ENCODE assay signal across 8 cellular contexts in the genomic region with DNA sequence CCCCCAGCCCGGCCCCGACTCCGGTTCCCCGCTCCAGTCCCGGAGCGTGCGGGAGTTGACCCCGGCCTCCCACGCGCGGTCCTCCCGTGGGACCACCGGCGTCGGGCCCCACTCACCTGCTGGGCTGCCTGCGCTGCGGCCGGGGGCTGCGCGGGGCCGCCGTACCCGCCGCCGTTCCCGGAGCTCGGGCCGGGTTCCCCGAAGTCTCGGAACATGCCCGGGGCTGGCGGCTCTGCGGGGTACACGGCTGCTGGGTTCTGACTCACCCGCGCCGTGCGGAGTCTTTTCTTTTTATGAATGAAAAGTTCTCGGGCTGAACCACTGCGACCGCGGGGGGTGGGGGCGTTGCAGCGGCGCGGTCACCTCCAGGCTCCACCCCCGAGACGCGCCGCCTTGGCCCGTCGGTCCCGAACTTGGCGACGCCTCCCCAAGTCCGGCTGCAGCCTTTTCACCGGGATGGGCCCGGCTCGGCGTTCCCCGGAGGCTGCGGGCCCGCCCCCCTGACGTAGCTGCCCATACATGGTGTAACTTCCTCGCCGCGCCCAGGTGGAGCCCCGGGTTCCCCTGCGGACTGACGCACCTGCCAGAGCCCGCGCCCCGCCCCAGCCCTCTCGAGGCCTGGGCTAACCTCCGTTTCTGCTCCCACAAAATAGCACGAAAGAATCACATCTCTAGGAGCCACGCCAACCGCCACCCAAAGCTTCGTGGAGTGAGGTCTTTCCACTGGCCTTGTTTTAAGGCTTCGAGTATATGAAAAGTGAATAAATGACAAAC. TPM values are rescaled to one million over a fixed set of nuclear protein-coding genes. Genes with fewer than 3 reads are reported as not detected.
A peak's percentile ranks its signal among the peaks of the same experiment; 100 is the strongest.
DNase-seq lines count a peak whose midpoint lies in the region; ATAC-seq and TF ChIP-seq lines count a peak whose summit lies in the region.

Gene FOSL1 (minus strand): TSS at position 264 of the 774 bp plus-strand sequence. CDS start 49 bp downstream, at position 215.

- intact Hi-C loops in lower leg skin (cut with DNase I; ENCODE audit: low total_unique reads): no loop called here

- TF ChIP-seq POLR2A in lower leg skin (IDR thresholded peaks at IDR 0.05): no peak

- peak; percentile 89 for DNase-seq in SIG-M5 treated with dmso at 0.1 percent for 504 hours (lab: John Stamatoyannopoulos, UW; ENCODE audit: unreplicated experiment)
- DNase-seq in SIG-M5 (lab: John Stamatoyannopoulos, UW): no peak
- DNase-seq in NCI-H2227 (lab: John Stamatoyannopoulos, UW; ENCODE audit: unreplicated experiment): peak; percentile 79
- DNase-seq in activated CD4-positive, alpha-beta T cell treated with anti-CD3 and anti-CD28 coated beads, Interleukin-2, amount 50 U/mL, for 4 hours: peak; percentile 92 to 97
- DNase-seq in dermis microvascular lymphatic vessel endothelial cell (ENCODE audit: low read depth in 2 of 2): peak; percentile 44 to 96
- peak; percentile 75 to 98 for DNase-seq in lower leg skin (ENCODE audit: low spot score in 2 of 2)
- peak; percentile 94 for DNase-seq in stimulated activated CD4-positive, alpha-beta T cell treated with anti-CD3 and anti-CD28 coated beads, Interleukin-4, amount 100 ng/mL, for 24 hours

- H3K4me3 ChIP-seq in lower leg skin (ENCODE audit: low read depth, poor library complexity, severe bottlenecking): peak within 1 kb of the TSS; percentile 26

- ATAC-seq in HG02943 (IDR thresholded peaks at IDR 0.05; ENCODE audit: low read depth, unreplicated experiment): peak; percentile 57

- no peak for TF ChIP-seq CTCF in lower leg skin (IDR thresholded peaks at IDR 0.05)

- 3 to 11% methylated on average over 17 to 62 of the region's 80 CpGs for WGBS in lower leg skin, 2 donors

RNA-seq across cellular contexts. Expression of gene FOSL1, which starts in this region (rescaled TPM):
- total RNA-seq in dermis microvascular lymphatic vessel endothelial cell: 2.1 and 3.8 TPM in 2 replicates
- total RNA-seq in lower leg skin: 1 to 10 TPM; 2.4 to 7.5 (median 5.3) TPM
